Comparison of ENCODE assay signal across 16 cellular contexts in genomic region chr3:50512131-50512530, GRCh38. TPM values are rescaled to one million over a fixed set of nuclear protein-coding genes. Genes with fewer than 3 reads are reported as not detected.
DNase-seq lines count a peak whose midpoint lies in the region; ATAC-seq lines count a peak whose summit lies in the region.
"Had no signal": no experiment of that assay in that cellular context is flagged by ENCODE, and none has a peak within 500 bp of the region (broad histone marks: within the 10 kb centered on the region; RNA-seq: fewer than 3 reads in every experiment).

No MANE protein-coding gene starts in this region.

- no peak overlapping the region for H3K27ac Mint-ChIP-seq in activated T-helper 2 cell treated with anti-CD3 and anti-CD28 coated beads, Interferon-gamma antibody, Interleukin-2, Interleukin-4, amounts not matched to agents 10 μg/mL and 5 μg/mL and 100 μg/mL, durations not matched to agents 14 hours and 24 hours and 36 hours
- H3K27ac Mint-ChIP-seq: CD4-positive, alpha-beta T cell; GM23338 had no signal

- DNase-seq in NCI-H2227 (lab: John Stamatoyannopoulos, UW; ENCODE audit: unreplicated experiment) (peak; percentile 25), NCI-H2227 treated with DMSO at 0.1 percent for 48 hours (lab: John Stamatoyannopoulos, UW) (no peak), NCI-H524 (lab: John Stamatoyannopoulos, UW) (peak; percentile 19 to 70), RPMI8226 (peak; percentile 59), left kidney (ENCODE audit: low read depth, low spot score) (peak; percentile 59), GOT3 (lab: John Stamatoyannopoulos, UW) (no peak)
- no peak for DNase-seq in activated T-helper 2 cell treated with anti-CD3 and anti-CD28 coated beads, Interferon-gamma antibody, Interleukin-2, Interleukin-4, amounts not matched to agents 10 μg/mL and 5 μg/mL and 100 μg/mL, durations not matched to agents 14 hours and 24 hours and 36 hours (ENCODE audit: low spot score)
- DNase-seq: ACHN; Caco-2; CD4-positive, alpha-beta T cell; H9; IMR-90 had no signal

- no peaks in the 10 kb centered on the region for H3K4me1 Mint-ChIP-seq in activated T-helper 2 cell treated with anti-CD3 and anti-CD28 coated beads, Interferon-gamma antibody, Interleukin-2, Interleukin-4, amounts not matched to agents 10 μg/mL and 5 μg/mL and 100 μg/mL, durations not matched to agents 14 hours and 24 hours and 36 hours (ENCODE audit: low read depth)

- H3K4me3 Mint-ChIP-seq in activated T-helper 2 cell treated with anti-CD3 and anti-CD28 coated beads, Interferon-gamma antibody, Interleukin-2, Interleukin-4, amounts not matched to agents 10 μg/mL and 5 μg/mL and 100 μg/mL, durations not matched to agents 14 hours and 24 hours and 36 hours (ENCODE audit: low read depth): no peak overlapping the region
- H3K4me3 Mint-ChIP-seq: CD4-positive, alpha-beta T cell; GM23338; H9 had no signal

- H3K36me3 Mint-ChIP-seq in activated T-helper 2 cell treated with anti-CD3 and anti-CD28 coated beads, Interferon-gamma antibody, Interleukin-2, Interleukin-4, amounts not matched to agents 10 μg/mL and 5 μg/mL and 100 μg/mL, durations not matched to agents 14 hours and 24 hours and 36 hours (ENCODE audit: low read depth): no peaks in the 10 kb centered on the region

- no peaks in the 10 kb centered on the region for H3K9me3 Mint-ChIP-seq in activated T-helper 2 cell treated with anti-CD3 and anti-CD28 coated beads, Interferon-gamma antibody, Interleukin-2, Interleukin-4, amounts not matched to agents 10 μg/mL and 5 μg/mL and 100 μg/mL, durations not matched to agents 14 hours and 24 hours and 36 hours
- H3K9me3 Mint-ChIP-seq: CD4-positive, alpha-beta T cell; GM23338; H9 had no signal

- peaks cover 17% of the 10 kb centered on the region for H3K27me3 Mint-ChIP-seq in activated T-helper 2 cell treated with anti-CD3 and anti-CD28 coated beads, Interferon-gamma antibody, Interleukin-2, Interleukin-4, amounts not matched to agents 10 μg/mL and 5 μg/mL and 100 μg/mL, durations not matched to agents 14 hours and 24 hours and 36 hours (ENCODE audit: low read depth)
- H3K27me3 Mint-ChIP-seq: CD4-positive, alpha-beta T cell had no signal

- ATAC-seq in GM21825 (IDR thresholded peaks at IDR 0.05; ENCODE audit: unreplicated experiment): no peak
- ATAC-seq: GM23338, K562 had no signal

- intact Hi-C loops in activated T-helper 2 cell treated with anti-CD3 and anti-CD28 coated beads, Interferon-gamma antibody, Interleukin-2, Interleukin-4, amounts not matched to agents 10 μg/mL and 5 μg/mL and 100 μg/mL, durations not matched to agents 14 hours and 24 hours and 36 hours (cut with micrococcal nuclease): no loop called here

RNA-seq across cellular contexts. Expression of gene CACNA2D2, which starts 8.7 kb away (rescaled TPM):
- total RNA-seq in activated T-helper 2 cell treated with anti-CD3 and anti-CD28 coated beads, Interferon-gamma antibody, Interleukin-2, Interleukin-4, amounts not matched to agents 10 μg/mL and 5 μg/mL and 100 μg/mL, durations not matched to agents 14 hours and 24 hours and 36 hours: 0.46 and 0.59 TPM in 2 replicates
- total RNA-seq: IMR-90 had no signal

RNA-seq across cellular contexts. Expression of gene C3orf18, which starts 55.4 kb away (rescaled TPM):
- 35.2 and 37.2 TPM in 2 replicates for total RNA-seq in activated T-helper 2 cell treated with anti-CD3 and anti-CD28 coated beads, Interferon-gamma antibody, Interleukin-2, Interleukin-4, amounts not matched to agents 10 μg/mL and 5 μg/mL and 100 μg/mL, durations not matched to agents 14 hours and 24 hours and 36 hours
- total RNA-seq: A172 had no signal

RNA-seq across cellular contexts. Expression of gene HEMK1, which starts 57.2 kb away (rescaled TPM):
- 61.7 and 68.7 TPM in 2 replicates for total RNA-seq in activated T-helper 2 cell treated with anti-CD3 and anti-CD28 coated beads, Interferon-gamma antibody, Interleukin-2, Interleukin-4, amounts not matched to agents 10 μg/mL and 5 μg/mL and 100 μg/mL, durations not matched to agents 14 hours and 24 hours and 36 hours

Comparison
In these comparisons a context has a peak if more than half of its experiments do, and no peak if none do; other contexts are left out.
1. DNase-seq: peak in NCI-H2227 (single experiment), NCI-H524 (2 of 2), RPMI8226 (single experiment) and left kidney (single experiment); none in NCI-H2227 treated with DMSO at 0.1 percent for 48 hours (single experiment), GOT3 (single experiment) and activated T-helper 2 cell treated with anti-CD3 and anti-CD28 coated beads, Interferon-gamma antibody, Interleukin-2, Interleukin-4, amounts not matched to agents 10 μg/mL and 5 μg/mL and 100 μg/mL, durations not matched to agents 14 hours and 24 hours and 36 hours (single experiment).